ENCODE assay signal across 13 cellular contexts in the genomic region with DNA sequence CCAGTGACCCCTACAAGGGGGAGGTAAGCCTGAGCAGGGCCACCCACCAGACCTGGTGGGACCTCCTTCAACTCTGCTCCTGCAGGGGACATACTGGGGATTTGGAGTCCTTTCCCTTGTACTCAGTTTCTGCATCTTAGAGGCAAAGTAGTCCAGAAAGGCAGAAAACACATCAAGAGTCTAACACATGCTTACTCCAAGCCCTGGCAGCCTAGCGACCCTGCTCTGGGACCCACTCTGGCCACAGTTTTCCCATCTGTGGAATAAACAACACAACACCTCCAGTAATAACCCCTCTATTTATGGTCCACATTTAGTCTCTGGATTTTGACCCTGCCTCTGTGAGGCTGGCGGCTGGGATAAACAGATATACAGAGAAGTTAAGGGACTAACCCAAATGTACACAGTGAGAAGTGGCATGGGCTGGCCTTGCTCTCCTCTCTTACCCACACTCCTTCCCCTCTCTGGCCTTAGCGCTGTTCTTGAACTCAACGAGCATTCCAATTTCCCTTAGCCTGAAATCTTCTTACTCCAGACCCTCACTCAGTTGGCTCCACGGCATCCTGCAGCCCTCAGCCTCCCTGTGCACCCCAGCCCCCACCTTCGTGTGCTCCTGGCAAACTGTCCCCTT. TPM values are rescaled to one million over a fixed set of nuclear protein-coding genes. Genes with fewer than 3 reads are reported as not detected.
DNase-seq lines count a peak whose midpoint lies in the region; ATAC-seq and TF ChIP-seq lines count a peak whose summit lies in the region.
"Had no signal": no experiment of that assay in that cellular context is flagged by ENCODE, and none has a peak within 500 bp of the region (broad histone marks: within the 10 kb centered on the region; RNA-seq: fewer than 3 reads in every experiment).

No MANE protein-coding gene starts in this region.

- no peaks in the 10 kb centered on the region for H3K9me3 Mint-ChIP-seq in chondrocyte (ENCODE audit: low read depth)
- H3K9me3 Mint-ChIP-seq in nephron: no peaks in the 10 kb centered on the region
- H3K9me3 Mint-ChIP-seq: natural killer cell treated with Interleukin-12 subunit alpha and Interleukin-12 subunit beta and Interleukin-15 and Interleukin-18, amount 100 ng/mL, for 72 hours had no signal

- H3K36me3 ChIP-seq in heart right ventricle (peaks cover 0 to 11% (median 0%) of the 10 kb centered on the region in 9 donors), upper lobe of left lung (no peaks in the 10 kb centered on the region)

- TF ChIP-seq POLR2A in upper lobe of left lung (IDR thresholded peaks at IDR 0.05): no peak

- peak overlapping the region; percentile 74 for H3K27ac Mint-ChIP-seq in chondrocyte (ENCODE audit: unreplicated experiment)
- peak overlapping the region in 2 of 3 experiments; percentile 38 to 75 for H3K27ac Mint-ChIP-seq in nephron
- H3K27ac Mint-ChIP-seq: natural killer cell treated with Interleukin-12 subunit alpha and Interleukin-12 subunit beta and Interleukin-15 and Interleukin-18, amount 100 ng/mL, for 72 hours had no signal

- TF ChIP-seq CTCF in heart right ventricle (IDR thresholded peaks at IDR 0.05) (no peak), chondrocyte (IDR thresholded peaks at IDR 0.05) (no peak), nephron (IDR thresholded peaks at IDR 0.05; ENCODE audit: unreplicated experiment in 3 of 3) (no peak), upper lobe of left lung (IDR thresholded peaks at IDR 0.05) (no peak)

- 57 to 62% methylated on average over 6 of the region's 6 CpGs for WGBS in heart right ventricle, 2 donors
- 53 to 63% methylated on average over 6 of the region's 6 CpGs for WGBS in upper lobe of left lung, 2 donors

- H3K4me3 ChIP-seq in heart right ventricle: no peak overlapping the region
- H3K4me3 ChIP-seq in upper lobe of left lung: peak overlapping the region in 1 of 4 donors; percentile 3
- H3K4me3 ChIP-seq: PC-9 had no signal

- ATAC-seq in heart right ventricle (no peak), Right ventricle myocardium inferior (no peak), upper lobe of left lung (ENCODE audit: low FRiP score in 2 of 2) (no peak), HG02981 (IDR thresholded peaks at IDR 0.05; ENCODE audit: unreplicated experiment) (no peak)
- ATAC-seq: natural killer cell treated with Interleukin-12 subunit alpha and Interleukin-12 subunit beta and Interleukin-15 and Interleukin-18, amount 100 ng/mL, for 72 hours had no signal

- TF ChIP-seq EP300 in upper lobe of left lung (IDR thresholded peaks at IDR 0.05): no peak

- intact Hi-C loops in heart right ventricle (cut with DNase I) (loop anchor here in 7 of 10 donors (1.0 to 10.0 kb wide), 7 partner anchors 24 to 255 kb away; a partner anchor contains a TSS), Right ventricle myocardium inferior (cut with DNase I) (loop anchor here (5.0 to 10.0 kb wide), 2 partner anchors 38 to 255 kb away; a partner anchor contains a TSS)

- H3K4me1 ChIP-seq in heart right ventricle (peaks cover 51 to 85% (median 78%) of the 10 kb centered on the region in 9 donors), upper lobe of left lung (peaks cover 67 to 81% (median 72%) of the 10 kb centered on the region in 4 donors)

- H3K27me3 ChIP-seq in heart right ventricle (peaks cover 0 to 5% (median 0%) of the 10 kb centered on the region in 7 donors), upper lobe of left lung (no peaks in the 10 kb centered on the region)

- DNase-seq in heart right ventricle (no peak), Right ventricle myocardium inferior (ENCODE audit: missing footprints) (no peak), chondrocyte (ENCODE audit: low spot score) (no peak), upper lobe of left lung (no peak), ureter (ENCODE audit: low spot score) (no peak), NCI-H2196 (lab: John Stamatoyannopoulos, UW; ENCODE audit: unreplicated experiment) (no peak)
- DNase-seq: activated naive CD4-positive, alpha-beta T cell treated with anti-CD3 and anti-CD28 coated beads, Interleukin-2, amount 50 U/mL, for 16 hours; NCI-H345; PC-9; T-helper 9 cell had no signal

- H3K27me3 Mint-ChIP-seq in chondrocyte (ENCODE audit: low read depth) (no peaks in the 10 kb centered on the region), nephron (ENCODE audit: low read depth) (no peaks in the 10 kb centered on the region)

- H3K36me3 Mint-ChIP-seq in chondrocyte (ENCODE audit: low read depth): no peaks in the 10 kb centered on the region
- no peaks in the 10 kb centered on the region for H3K36me3 Mint-ChIP-seq in nephron (ENCODE audit: low read depth)
- H3K36me3 Mint-ChIP-seq: natural killer cell treated with Interleukin-12 subunit alpha and Interleukin-12 subunit beta and Interleukin-15 and Interleukin-18, amount 100 ng/mL, for 72 hours had no signal

- peak overlapping the region in 9 of 10 donors; percentile 18 to 95 (median 94) for H3K27ac ChIP-seq in heart right ventricle
- H3K27ac ChIP-seq in upper lobe of left lung: peak overlapping the region; percentile 7 to 93 (median 62)
- H3K27ac ChIP-seq: PC-9 had no signal

- no peaks in the 10 kb centered on the region for H3K9me3 ChIP-seq in heart right ventricle
- H3K9me3 ChIP-seq in upper lobe of left lung: no peaks in the 10 kb centered on the region

- H3K4me3 Mint-ChIP-seq in chondrocyte (ENCODE audit: unreplicated experiment): peak overlapping the region; percentile 37
- H3K4me3 Mint-ChIP-seq in nephron: peak overlapping the region in 2 of 3 experiments; percentile 94 to 97
- H3K4me3 Mint-ChIP-seq: natural killer cell treated with Interleukin-12 subunit alpha and Interleukin-12 subunit beta and Interleukin-15 and Interleukin-18, amount 100 ng/mL, for 72 hours had no signal

- peaks cover 70% of the 10 kb centered on the region for H3K4me1 Mint-ChIP-seq in chondrocyte (ENCODE audit: low read depth)
- peaks cover 47% of the 10 kb centered on the region for H3K4me1 Mint-ChIP-seq in nephron

RNA-seq across cellular contexts. Expression of a gene that starts 16.1 kb away (rescaled TPM):
- not detected for total RNA-seq in heart right ventricle
- under 1 TPM in 1 of 2 donors, not detected in 1; 0.01 TPM for polyA plus RNA-seq in heart right ventricle
- not detected for total RNA-seq in Right ventricle myocardium inferior
- total RNA-seq in chondrocyte: not detected in 3 replicates
- 1 to 10 TPM in 1 of 6 donors, under 1 TPM in 2, not detected in 3; 0.31 to 1.3 (median 0.61) TPM for total RNA-seq in upper lobe of left lung
- 0.36 TPM for total RNA-seq in ureter
- total RNA-seq: PC-9 had no signal
